ENCODE assay signal across 18 cellular contexts in the genomic region with DNA sequence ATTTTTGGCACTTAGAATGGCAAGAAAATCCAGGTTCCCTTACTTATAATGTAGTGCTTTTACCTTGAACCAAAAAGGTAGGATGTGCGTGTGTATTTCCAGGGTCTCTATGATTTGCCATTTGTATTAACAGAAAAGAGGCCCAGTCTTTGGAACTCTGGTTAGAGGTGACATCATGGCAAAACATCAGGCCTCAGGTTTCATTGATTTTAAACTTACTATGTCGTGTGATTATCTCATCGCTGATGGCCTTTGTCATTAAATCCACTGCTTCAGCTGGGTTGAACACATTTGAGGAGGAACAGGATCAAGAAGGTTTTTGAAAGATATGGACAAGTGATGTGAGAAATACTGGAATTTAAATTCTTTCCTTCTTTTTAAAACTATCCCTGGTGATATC.
DNase-seq lines count a peak whose midpoint lies in the region; ATAC-seq and TF ChIP-seq lines count a peak whose summit lies in the region.
"Had no signal": no experiment of that assay in that cellular context is flagged by ENCODE, and none has a peak within 500 bp of the region (broad histone marks: within the 10 kb centered on the region; RNA-seq: fewer than 3 reads in every experiment).

No MANE protein-coding gene starts in this region.

- TF ChIP-seq CTCF in cardiac muscle cell (IDR thresholded peaks at IDR 0.05; ENCODE audit: low read depth, low read length) = no peak
- no peak for TF ChIP-seq CTCF in gastroesophageal sphincter (IDR thresholded peaks at IDR 0.05)
- TF ChIP-seq CTCF in gastrocnemius medialis (IDR thresholded peaks at IDR 0.05 in 4 of 5, conservative IDR thresholded peaks at IDR 0.05 in 1 of 5) = no peak
- TF ChIP-seq CTCF in activated CD8-positive, alpha-beta T cell treated with anti-CD3 and anti-CD28 coated beads for 36 hours (IDR thresholded peaks at IDR 0.05) = no peak

- CTCF ChIA-PET in activated CD8-positive, alpha-beta T cell treated with anti-CD3 and anti-CD28 coated beads for 36 hours (lab: Charles Lee) = no interaction called here

- H3K9me3 Mint-ChIP-seq in activated CD8-positive, alpha-beta T cell treated with anti-CD3 and anti-CD28 coated beads for 36 hours = no peaks in the 10 kb centered on the region
- H3K9me3 Mint-ChIP-seq: HFFc6 had no signal

- DNase-seq in cardiac muscle cell (ENCODE audit: low read depth in 1 of 2, low spot score in 1 of 2) (no peak), right cardiac atrium (no peak), gastrocnemius medialis (no peak), NCI-H524 (lab: John Stamatoyannopoulos, UW) (no peak)
- DNase-seq in activated CD8-positive, alpha-beta T cell treated with anti-CD3 and anti-CD28 coated beads for 36 hours = no peak
- DNase-seq: 8988T; ACHN; Calu3; CD4-positive, CD25-positive, alpha-beta regulatory T cell; DMS153; DMS79 treated with DMSO at 0.1 percent for 48 hours; EL; HFFc6 had no signal

- no peak for ATAC-seq in right cardiac atrium
- ATAC-seq in gastroesophageal sphincter = no peak
- ATAC-seq in gastrocnemius medialis = no peak
- no peak for ATAC-seq in GM21381 (IDR thresholded peaks at IDR 0.05; ENCODE audit: unreplicated experiment)
- ATAC-seq in activated CD8-positive, alpha-beta T cell treated with anti-CD3 and anti-CD28 coated beads for 36 hours = no peak

- no peaks in the 10 kb centered on the region for H3K36me3 Mint-ChIP-seq in activated CD8-positive, alpha-beta T cell treated with anti-CD3 and anti-CD28 coated beads for 36 hours (ENCODE audit: low read depth)
- H3K36me3 Mint-ChIP-seq: CD4-positive, CD25-positive, alpha-beta regulatory T cell had no signal

- no peak for TF ChIP-seq EP300 in gastroesophageal sphincter (IDR thresholded peaks at IDR 0.05)

- no peaks in the 10 kb centered on the region for H3K4me1 Mint-ChIP-seq in activated CD8-positive, alpha-beta T cell treated with anti-CD3 and anti-CD28 coated beads for 36 hours (ENCODE audit: low read depth)
- H3K4me1 Mint-ChIP-seq: CD4-positive, CD25-positive, alpha-beta regulatory T cell had no signal

- WGBS in right cardiac atrium = 57% methylated on average over 3 of the region's 3 CpGs
- 54 to 82% methylated on average over 3 of the region's 3 CpGs for WGBS in gastroesophageal sphincter (ENCODE audit: low coverage in 1 of 2), 2 donors

- in situ Hi-C loops in gastrocnemius medialis (cut with MboI; ENCODE audit: low sequenced_read_pairs in 4 of 4) = no loop called here

- H3K4me1 ChIP-seq in cardiac muscle cell (ENCODE audit: low read depth) = peaks cover 6% of the 10 kb centered on the region
- peaks cover 9% of the 10 kb centered on the region for H3K4me1 ChIP-seq in right cardiac atrium (ENCODE audit: control insufficient read depth, insufficient read depth, low read length)
- H3K4me1 ChIP-seq in gastroesophageal sphincter = peaks cover 9 to 93% (median 14%) of the 10 kb centered on the region in 3 donors
- peaks cover 38 to 39% of the 10 kb centered on the region in 2 donors for H3K4me1 ChIP-seq in gastrocnemius medialis
- H3K4me1 ChIP-seq: BLaER1 treated with 17β-estradiol and CSF1 and Interleukin-3, amounts not matched to agents 10 nM and 100 nM had no signal

- H3K4me3 ChIP-seq in cardiac muscle cell = no peak overlapping the region
- no peak overlapping the region for H3K4me3 ChIP-seq in right cardiac atrium (ENCODE audit: low read length)
- H3K4me3 ChIP-seq in gastroesophageal sphincter = no peak overlapping the region
- no peak overlapping the region for H3K4me3 ChIP-seq in gastrocnemius medialis
- H3K4me3 ChIP-seq: BLaER1 treated with 17β-estradiol and CSF1 and Interleukin-3, amounts not matched to agents 10 nM and 100 nM; HAP-1 had no signal

- peaks cover 1% of the 10 kb centered on the region for H3K27me3 Mint-ChIP-seq in activated CD8-positive, alpha-beta T cell treated with anti-CD3 and anti-CD28 coated beads for 36 hours
- H3K27me3 Mint-ChIP-seq: CD4-positive, CD25-positive, alpha-beta regulatory T cell had no signal

- H3K36me3 ChIP-seq in cardiac muscle cell (peaks cover 8% of the 10 kb centered on the region), gastroesophageal sphincter (no peaks in the 10 kb centered on the region), gastrocnemius medialis (no peaks in the 10 kb centered on the region)
- H3K36me3 ChIP-seq: BLaER1 treated with 17β-estradiol and CSF1 and Interleukin-3, amounts not matched to agents 10 nM and 100 nM; HAP-1 had no signal

- no peak overlapping the region for H3K4me3 Mint-ChIP-seq in activated CD8-positive, alpha-beta T cell treated with anti-CD3 and anti-CD28 coated beads for 36 hours
- H3K4me3 Mint-ChIP-seq: CD4-positive, CD25-positive, alpha-beta regulatory T cell; HFFc6 had no signal

- intact Hi-C loops in right cardiac atrium (cut with DNase I) = no loop called here
- intact Hi-C loops in gastrocnemius medialis (cut with DNase I; ENCODE audit: low total_unique reads) = no loop called here
- intact Hi-C loops in activated CD8-positive, alpha-beta T cell treated with anti-CD3 and anti-CD28 coated beads for 36 hours (cut with micrococcal nuclease) = no loop called here

- H3K9me3 ChIP-seq in cardiac muscle cell (ENCODE audit: low read depth) (no peaks in the 10 kb centered on the region), right cardiac atrium (ENCODE audit: control insufficient read depth, low read length) (peaks cover 2% of the 10 kb centered on the region), gastroesophageal sphincter (no peaks in the 10 kb centered on the region), gastrocnemius medialis (no peaks in the 10 kb centered on the region)
- H3K9me3 ChIP-seq: BLaER1 treated with 17β-estradiol and CSF1 and Interleukin-3, amounts not matched to agents 10 nM and 100 nM; HAP-1 had no signal

- H3K27ac ChIP-seq in cardiac muscle cell = peak overlapping the region; percentile 33
- no peak overlapping the region for H3K27ac ChIP-seq in right cardiac atrium (ENCODE audit: low read length)
- H3K27ac ChIP-seq in gastroesophageal sphincter = peak overlapping the region in 3 of 4 donors; percentile 9 to 71 (median 54)
- H3K27ac ChIP-seq in gastrocnemius medialis = peak overlapping the region in 3 of 4 donors; percentile 65 to 89 (median 73)
- H3K27ac ChIP-seq: BLaER1 treated with 17β-estradiol and CSF1 and Interleukin-3, amounts not matched to agents 10 nM and 100 nM; HL-60 had no signal

- H3K27ac Mint-ChIP-seq in activated CD8-positive, alpha-beta T cell treated with anti-CD3 and anti-CD28 coated beads for 36 hours = no peak overlapping the region
- H3K27ac Mint-ChIP-seq: CD4-positive, CD25-positive, alpha-beta regulatory T cell; HFFc6 had no signal

- TF ChIP-seq POLR2A in gastroesophageal sphincter (IDR thresholded peaks at IDR 0.05) = no peak
- TF ChIP-seq POLR2A in gastrocnemius medialis (IDR thresholded peaks at IDR 0.05) = no peak

- H3K27me3 ChIP-seq in cardiac muscle cell = no peaks in the 10 kb centered on the region
- H3K27me3 ChIP-seq in right cardiac atrium (ENCODE audit: control insufficient read depth, insufficient read depth) = no peaks in the 10 kb centered on the region
- no peaks in the 10 kb centered on the region for H3K27me3 ChIP-seq in gastroesophageal sphincter
- H3K27me3 ChIP-seq in gastrocnemius medialis = no peaks in the 10 kb centered on the region

- POLR2A ChIA-PET in activated CD8-positive, alpha-beta T cell treated with anti-CD3 and anti-CD28 coated beads for 36 hours (lab: Charles Lee) = no interaction called here
